In the genomic region with DNA sequence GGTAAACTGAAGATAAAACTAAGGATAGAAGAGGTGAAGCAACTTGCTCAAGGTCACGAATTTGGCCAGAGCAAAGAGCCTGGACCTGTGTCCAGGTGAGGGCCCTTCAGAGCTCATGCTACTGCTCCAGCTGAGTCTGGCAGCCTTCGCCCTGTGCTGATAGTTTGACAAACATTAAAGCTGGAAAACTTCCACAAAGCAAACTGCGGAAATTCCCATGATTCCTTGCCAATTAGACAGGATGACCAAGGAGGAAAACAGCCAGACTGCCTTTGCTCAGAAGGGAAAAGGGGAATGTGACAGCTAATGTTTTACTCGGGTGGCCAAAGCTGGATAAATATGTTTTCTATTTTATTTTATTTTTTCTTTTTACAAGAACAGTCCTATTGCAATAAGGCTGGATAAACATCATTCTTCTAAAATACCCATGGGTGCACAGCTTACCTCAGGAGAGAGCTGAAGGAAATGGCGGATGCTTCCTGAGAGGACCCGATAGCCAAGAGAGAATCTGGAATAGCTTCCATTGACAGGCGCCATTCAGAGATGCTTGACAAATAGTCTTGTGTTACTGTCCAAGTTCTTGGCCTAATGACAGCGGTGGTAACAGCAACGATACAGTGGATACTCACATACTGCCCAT, we compare ENCODE assay signal across 18 cellular contexts. TPM values are rescaled to one million over a fixed set of nuclear protein-coding genes. Genes with fewer than 3 reads are reported as not detected.
A peak's percentile ranks its signal among the peaks of the same experiment; 100 is the strongest.
DNase-seq lines count a peak whose midpoint lies in the region; ATAC-seq, FAIRE-seq and TF ChIP-seq lines count a peak whose summit lies in the region.
"Had no signal": no experiment of that assay in that cellular context is flagged by ENCODE, and none has a peak within 500 bp of the region (broad histone marks: within the 10 kb centered on the region; RNA-seq: fewer than 3 reads in every experiment).

No MANE protein-coding gene starts in this region.

- H2AFZ ChIP-seq in GM23248 (peak overlapping the region; percentile 56; the same call in 1 of the 2 replicates), smooth muscle cell (ENCODE audit: low read depth) (peak overlapping the region; percentile 65), H9 (ENCODE audit: low read length) (no peak overlapping the region)

- no peak overlapping the region for H3K56ac ChIP-seq in H9 (ENCODE audit: insufficient read length, low read depth, low read length)

- H3K4me1 ChIP-seq in GM23248 (ENCODE audit: insufficient read depth) (peaks cover 7% of the 10 kb centered on the region), right cardiac atrium (ENCODE audit: control insufficient read depth, insufficient read depth, low read length) (peaks cover 3% of the 10 kb centered on the region), smooth muscle cell (ENCODE audit: low read depth) (no peaks in the 10 kb centered on the region), H9 (ENCODE audit: insufficient read depth, low read length) (no peaks in the 10 kb centered on the region)

- H4K91ac ChIP-seq in H9 (ENCODE audit: insufficient read length, low read depth, low read length): no peak overlapping the region

- H4K20me1 ChIP-seq in GM23248 (ENCODE audit: insufficient read depth) (no peaks in the 10 kb centered on the region), smooth muscle cell (ENCODE audit: low read depth) (no peaks in the 10 kb centered on the region), H9 (ENCODE audit: control insufficient read depth, insufficient read depth, insufficient read length) (no peaks in the 10 kb centered on the region)

- no peak overlapping the region for H3K23ac ChIP-seq in H9 (ENCODE audit: insufficient read length, low read depth, low read length)

- H3K4me2 ChIP-seq in GM23248 (ENCODE audit: unreplicated experiment) (no peak overlapping the region), smooth muscle cell (no peak overlapping the region), H9 (ENCODE audit: insufficient read depth, insufficient read length, low read length) (no peak overlapping the region)

- H3K14ac ChIP-seq in H9 (ENCODE audit: insufficient read depth, low read length): no peak overlapping the region

- peak; percentile 73 for DNase-seq in GM23248
- DNase-seq in cardiac fibroblast (ENCODE audit: low read depth in 2 of 2): peak; percentile 68 to 84
- DNase-seq in right cardiac atrium: peak; percentile 49 to 85 (median 69)
- DNase-seq in smooth muscle cell (lab: John Stamatoyannopoulos, UW; ENCODE audit: unreplicated experiment): no peak
- no peak for DNase-seq in D721Med (ENCODE audit: insufficient read length, low spot score)
- no peak for DNase-seq in H9
- DNase-seq in cortex of kidney (lab: John Stamatoyannopoulos, UW): no peak
- DNase-seq in iPS-NIHi11 (ENCODE audit: low spot score): no peak
- DNase-seq: activated naive CD4-positive, alpha-beta T cell treated with anti-CD3 and anti-CD28 coated beads, Interleukin-2, amount 10 ng/mL, durations not matched to agents 7 days and 5 days; CD4-positive, CD25-positive, alpha-beta regulatory T cell; cerebellar nuclear complex; GF-D8; NCI-H2081; NK-92 treated with Interleukin-12 subunit alpha and Interleukin-12 subunit beta, amount 100 ng/mL, for 24 hours; stimulated activated naive CD8-positive, alpha-beta T cell treated with anti-CD3 and anti-CD28 coated beads, Interleukin-15, Interleukin-2, amounts not matched to agents 100 U/mL and 50 U/mL, for 24 hours had no signal

- no peak overlapping the region for H4K8ac ChIP-seq in H9 (replicated peaks; ENCODE audit: insufficient read length, low read depth, low read length)

- H3K9me3 ChIP-seq in GM23248 (ENCODE audit: low read depth) (no peaks in the 10 kb centered on the region), right cardiac atrium (ENCODE audit: control insufficient read depth, low read length) (no peaks in the 10 kb centered on the region), smooth muscle cell (replicated peaks; ENCODE audit: low read depth) (no peaks in the 10 kb centered on the region), H9 (ENCODE audit: control insufficient read depth, low read depth, low read length) (no peaks in the 10 kb centered on the region)

- H2BK12ac ChIP-seq in H9 (ENCODE audit: insufficient read length, low read depth, low read length): no peak overlapping the region

- no peak for FAIRE-seq in D721Med (lab: Jason Lieb, UNC)
- FAIRE-seq: H1 had no signal

- H3K36me3 ChIP-seq in GM23248 (ENCODE audit: low read depth) (no peaks in the 10 kb centered on the region), smooth muscle cell (ENCODE audit: low read depth) (no peaks in the 10 kb centered on the region)

- H3K4ac ChIP-seq in H9 (ENCODE audit: low read depth, low read length): no peak overlapping the region

- H3K27me3 Mint-ChIP-seq in H9 (ENCODE audit: low read depth): peaks cover 4% of the 10 kb centered on the region
- H3K27me3 Mint-ChIP-seq: activated naive CD4-positive, alpha-beta T cell treated with anti-CD3 and anti-CD28 coated beads, Interleukin-2, amount 10 ng/mL, durations not matched to agents 7 days and 5 days; CD4-positive, CD25-positive, alpha-beta regulatory T cell had no signal

- H3K9me2 ChIP-seq in GM23248 (ENCODE audit: insufficient read depth): no peaks in the 10 kb centered on the region

- H3F3A ChIP-seq in GM23248 (ENCODE audit: insufficient read depth): 0 out of 2 replicates have a peak, but pooled peaks cover 2% of the 10 kb centered on the region
- no peaks in the 10 kb centered on the region for H3F3A ChIP-seq in smooth muscle cell (ENCODE audit: low read depth)

- H3K27ac ChIP-seq in GM23248 (0 out of 2 replicates have a peak overlapping the region, but pooled peaks have one; percentile 1), right cardiac atrium (ENCODE audit: low read length) (peak overlapping the region; percentile 51), smooth muscle cell (ENCODE audit: low read depth) (no peak overlapping the region), H9 (ENCODE audit: insufficient read length, low read depth, low read length) (no peak overlapping the region)
- H3K27ac ChIP-seq: SK-N-MC had no signal

- no peak overlapping the region for H3T11ph ChIP-seq in H9 (ENCODE audit: low read length)

- H2BK15ac ChIP-seq in H9 (ENCODE audit: low read depth, low read length): no peak overlapping the region

- H3K4me3 ChIP-seq in GM23248: no peak overlapping the region
- no peak overlapping the region for H3K4me3 ChIP-seq in cardiac fibroblast (replicated peaks in 1 of 2; ENCODE audit: low read depth in 2 of 2, low read length in 2 of 2)
- no peak overlapping the region for H3K4me3 ChIP-seq in right cardiac atrium (ENCODE audit: low read length)
- H3K4me3 ChIP-seq in smooth muscle cell: no peak overlapping the region
- H3K4me3 ChIP-seq: SK-N-MC had no signal

- no peak overlapping the region for H2AK5ac ChIP-seq in H9 (ENCODE audit: insufficient read length, low read length)

- H3K9ac ChIP-seq in GM23248: no peak overlapping the region
- H3K9ac ChIP-seq in smooth muscle cell (ENCODE audit: low read depth): no peak overlapping the region
- H3K9ac ChIP-seq in H9 (ENCODE audit: extremely low read depth, insufficient read length, low read length): no peak overlapping the region

- H2BK5ac ChIP-seq in H9 (ENCODE audit: insufficient read length, low read length): no peak overlapping the region

- H3K18ac ChIP-seq in H9 (ENCODE audit: insufficient read length, low read depth, low read length): no peak overlapping the region

- H3K23me2 ChIP-seq in H9 (ENCODE audit: insufficient read length, low read depth, low read length, poor library complexity, severe bottlenecking): no peaks in the 10 kb centered on the region

- H3K4me1 Mint-ChIP-seq in H9: no peaks in the 10 kb centered on the region
- H3K4me1 Mint-ChIP-seq: activated naive CD4-positive, alpha-beta T cell treated with anti-CD3 and anti-CD28 coated beads, Interleukin-2, amount 10 ng/mL, durations not matched to agents 7 days and 5 days; CD4-positive, CD25-positive, alpha-beta regulatory T cell had no signal

- 61 to 62% methylated on average over 9 of the region's 9 CpGs for WGBS in GM23248 (ENCODE audit: low coverage in 1 of 2, low lambda C conversion rate in 2 of 2, missing lambda C conversion rate in 2 of 2), 2 experiments
- WGBS in right cardiac atrium: 35% methylated on average over 9 of the region's 9 CpGs
- 81% methylated on average over 9 of the region's 9 CpGs for WGBS in smooth muscle cell (ENCODE audit: low lambda C conversion rate)
- no CpG with 5 or more reads among the region's 9 CpGs for WGBS in H9 (ENCODE audit: extremely low coverage, insufficient read length, low lambda C conversion rate)

- H3K27me3 ChIP-seq in GM23248 (replicated peaks; ENCODE audit: insufficient read depth): no peaks in the 10 kb centered on the region
- no peaks in the 10 kb centered on the region for H3K27me3 ChIP-seq in right cardiac atrium (ENCODE audit: control insufficient read depth, insufficient read depth)
- no peaks in the 10 kb centered on the region for H3K27me3 ChIP-seq in smooth muscle cell (ENCODE audit: low read depth)
- H3K27me3 ChIP-seq in H9 (ENCODE audit: insufficient read depth, low read length): no peaks in the 10 kb centered on the region

- TF ChIP-seq CTCF in cardiac fibroblast (IDR thresholded peaks at IDR 0.05; ENCODE audit: low read depth, low read length) (no peak), smooth muscle cell (IDR thresholded peaks at IDR 0.05; ENCODE audit: borderline replicate concordance, insufficient read depth, poor library complexity, severe bottlenecking) (no peak), D721Med (IDR thresholded peaks at IDR 0.05; ENCODE audit: insufficient read depth, missing control alignments) (no peak), H9 (conservative IDR thresholded peaks at IDR 0.05) (no peak)

- in situ Hi-C loops in GM23248 (cut with MboI): no loop called here

- H2BK20ac ChIP-seq in H9 (ENCODE audit: low read depth, low read length, poor library complexity, severe bottlenecking): no peak overlapping the region

- H3K9me3 Mint-ChIP-seq in H9: peaks cover 3 to 6% of the 10 kb centered on the region in 2 experiments; a peak in 3 of 5 replicates

- H3K79me2 ChIP-seq in GM23248 (ENCODE audit: insufficient read depth) (no peaks in the 10 kb centered on the region), smooth muscle cell (ENCODE audit: low read depth) (no peaks in the 10 kb centered on the region), H9 (ENCODE audit: insufficient read depth, low read length) (no peaks in the 10 kb centered on the region)

- peaks cover 0 to 9% (median 2%) of the 10 kb centered on the region in 3 experiments; a peak in 1 of 7 replicates for H3K36me3 Mint-ChIP-seq in H9 (ENCODE audit: insufficient read depth in 1 of 3, low read depth in 3 of 3)
- H3K36me3 Mint-ChIP-seq: activated naive CD4-positive, alpha-beta T cell treated with anti-CD3 and anti-CD28 coated beads, Interleukin-2, amount 10 ng/mL, durations not matched to agents 7 days and 5 days; CD4-positive, CD25-positive, alpha-beta regulatory T cell had no signal

- H3K4me3 Mint-ChIP-seq in H9: no peak overlapping the region
- H3K4me3 Mint-ChIP-seq: activated naive CD4-positive, alpha-beta T cell treated with anti-CD3 and anti-CD28 coated beads, Interleukin-2, amount 10 ng/mL, durations not matched to agents 7 days and 5 days; CD4-positive, CD25-positive, alpha-beta regulatory T cell had no signal

- no peak overlapping the region for H3K27ac Mint-ChIP-seq in H9
- H3K27ac Mint-ChIP-seq: activated naive CD4-positive, alpha-beta T cell treated with anti-CD3 and anti-CD28 coated beads, Interleukin-2, amount 10 ng/mL, durations not matched to agents 7 days and 5 days; CD4-positive, CD25-positive, alpha-beta regulatory T cell had no signal

- no peak overlapping the region for H4K5ac ChIP-seq in H9 (ENCODE audit: insufficient read length, low read depth, low read length)

- H2BK120ac ChIP-seq in H9 (ENCODE audit: low read depth, low read length, poor library complexity, severe bottlenecking): no peak overlapping the region

- ATAC-seq in right cardiac atrium: peak; percentile 57 to 64
- ATAC-seq: stimulated activated naive CD8-positive, alpha-beta T cell treated with anti-CD3 and anti-CD28 coated beads, Interleukin-15, Interleukin-2, amounts not matched to agents 100 U/mL and 50 U/mL, for 24 hours had no signal

- no peaks in the 10 kb centered on the region for H3K79me1 ChIP-seq in H9 (ENCODE audit: insufficient read depth, low read depth, low read length, poor library complexity, severe bottlenecking)

- intact Hi-C loops in right cardiac atrium (cut with DNase I): no loop called here

RNA-seq across cellular contexts. Expression of a gene that starts 5.3 kb away (rescaled TPM):
- 0.11 TPM in 1 of 2 replicates, not detected in the other for total RNA-seq in GM23248 (2014; rRNA removed; shearing (Covaris generic))
- polyA plus RNA-seq in GM23248 (2016; fragmentation: Nextera tagmentation; extraction: Ambion mirVana): 0.06 TPM in 1 of 2 replicates, not detected in the other
- under 1 TPM in 1 of 4 donors, not detected in 3; 0.09 TPM for total RNA-seq in right cardiac atrium
- 0.07 TPM for polyA plus RNA-seq in right cardiac atrium
- not detected in 2 replicates for total RNA-seq in smooth muscle cell
- not detected in 2 replicates for polyA plus RNA-seq in smooth muscle cell
- not detected in 2 replicates for total RNA-seq in H9 (2021)
- total RNA-seq: CD4-positive, CD25-positive, alpha-beta regulatory T cell; H1 had no signal
- polyA plus RNA-seq: CD4-positive, CD25-positive, alpha-beta regulatory T cell; esophagus; H1 had no signal

Comparison
In these comparisons a context has a peak if more than half of its experiments do, and no peak if none do; other contexts are left out.
1. DNase-seq: peak in GM23248 (single experiment), cardiac fibroblast (2 of 2) and right cardiac atrium (3 of 3); none in smooth muscle cell (single experiment), D721Med (single experiment), H9 (single experiment), cortex of kidney (single experiment) and iPS-NIHi11 (single experiment).
2. H3K27ac ChIP-seq: peak in GM23248 (single experiment) and right cardiac atrium (single experiment); none in smooth muscle cell (single experiment) and H9 (single experiment).